ENCODE assay signal across 15 cellular contexts in genomic region chr1:204266504-204267034, GRCh38. TPM values are rescaled to one million over a fixed set of nuclear protein-coding genes. Genes with fewer than 3 reads are reported as not detected.
A peak's percentile ranks its signal among the peaks of the same experiment; 100 is the strongest.
DNase-seq lines count a peak whose midpoint lies in the region; ATAC-seq and TF ChIP-seq lines count a peak whose summit lies in the region.
"Had no signal": no experiment of that assay in that cellular context is flagged by ENCODE, and none has a peak within 500 bp of the region (broad histone marks: within the 10 kb centered on the region; RNA-seq: fewer than 3 reads in every experiment).

No MANE protein-coding gene starts in this region.

- H3K9ac ChIP-seq in endodermal cell (ENCODE audit: extremely low read depth, low read length, poor library complexity, severe bottlenecking) = no peak overlapping the region
- H3K9ac ChIP-seq: SK-N-SH had no signal

- WGBS in right cardiac atrium = 85% methylated on average over 5 of the region's 5 CpGs
- 74 to 88% methylated on average over 4 to 5 of the region's 5 CpGs for WGBS in endodermal cell (ENCODE audit: insufficient coverage in 1 of 2, insufficient read length in 1 of 2), 2 experiments

- no peaks in the 10 kb centered on the region for H3K27me3 ChIP-seq in right cardiac atrium (ENCODE audit: control insufficient read depth, insufficient read depth)
- no peaks in the 10 kb centered on the region for H3K27me3 ChIP-seq in endodermal cell (ENCODE audit: control insufficient read depth, insufficient read depth, low read length, poor library complexity, severe bottlenecking)
- H3K27me3 ChIP-seq in tibial artery = no peaks in the 10 kb centered on the region

- no peak overlapping the region for H3K27ac Mint-ChIP-seq in endodermal cell
- no peak overlapping the region for H3K27ac Mint-ChIP-seq in activated CD8-positive, alpha-beta T cell treated with anti-CD3 and anti-CD28 coated beads, Interleukin-2, amount 10 ng/mL, durations not matched to agents 7 days and 5 days
- H3K27ac Mint-ChIP-seq: activated CD8-positive, alpha-beta memory T cell treated with anti-CD3 and anti-CD28 coated beads, Interleukin-2, amount 10 ng/mL, durations not matched to agents 7 days and 5 days; HFFc6 had no signal

- peak overlapping the region; percentile 28 for H3K4me3 Mint-ChIP-seq in endodermal cell
- no peak overlapping the region for H3K4me3 Mint-ChIP-seq in activated CD8-positive, alpha-beta T cell treated with anti-CD3 and anti-CD28 coated beads, Interleukin-2, amount 10 ng/mL, durations not matched to agents 7 days and 5 days
- H3K4me3 Mint-ChIP-seq: activated CD8-positive, alpha-beta memory T cell treated with anti-CD3 and anti-CD28 coated beads, Interleukin-2, amount 10 ng/mL, durations not matched to agents 7 days and 5 days; HFFc6; stimulated activated naive CD8-positive, alpha-beta T cell treated with anti-CD3 and anti-CD28 coated beads, Interleukin-15, amount 100 ng/mL, for 72 hours had no signal

- TF ChIP-seq CTCF in endodermal cell (conservative IDR thresholded peaks at IDR 0.05) = no peak
- TF ChIP-seq CTCF in tibial artery (IDR thresholded peaks at IDR 0.05) = no peak

- H3K4me1 ChIP-seq in right cardiac atrium (ENCODE audit: control insufficient read depth, insufficient read depth, low read length) (peaks cover 23% of the 10 kb centered on the region), endodermal cell (ENCODE audit: control insufficient read depth, insufficient read depth, low read length) (peaks cover 9% of the 10 kb centered on the region), tibial artery (no peaks in the 10 kb centered on the region)

- H3K9me3 ChIP-seq in right cardiac atrium (ENCODE audit: control insufficient read depth, low read length) (no peaks in the 10 kb centered on the region), endodermal cell (ENCODE audit: control insufficient read depth, low read length) (no peaks in the 10 kb centered on the region), tibial artery (no peaks in the 10 kb centered on the region)
- H3K9me3 ChIP-seq: SK-N-SH had no signal

- H3K4me3 ChIP-seq in right cardiac atrium (ENCODE audit: low read length) = no peak overlapping the region
- no peak overlapping the region for H3K4me3 ChIP-seq in endodermal cell (ENCODE audit: low read length)
- H3K4me3 ChIP-seq in tibial artery = no peak overlapping the region
- H3K4me3 ChIP-seq: smooth muscle cell had no signal

- ATAC-seq in right cardiac atrium (peak; percentile 15 to 25), Right ventricle myocardium inferior (no peak)
- no peak for ATAC-seq in activated CD8-positive, alpha-beta T cell treated with anti-CD3 and anti-CD28 coated beads, Interleukin-2, amount 10 ng/mL, durations not matched to agents 7 days and 5 days
- ATAC-seq: activated CD8-positive, alpha-beta memory T cell treated with anti-CD3 and anti-CD28 coated beads, Interleukin-2, amount 10 ng/mL, durations not matched to agents 7 days and 5 days; stimulated activated naive CD8-positive, alpha-beta T cell treated with anti-CD3 and anti-CD28 coated beads, Interleukin-15, amount 100 ng/mL, for 72 hours had no signal

- DNase-seq in right cardiac atrium (no peak), Right ventricle myocardium inferior (ENCODE audit: missing footprints) (no peak), endodermal cell (no peak), mucosa of gallbladder (ENCODE audit: low spot score) (peak; percentile 74), SHP77 treated with DMSO at 0.1 percent for 48 hours (lab: John Stamatoyannopoulos, UW) (no peak), iPS-NIHi7 (ENCODE audit: extremely low spot score) (no peak), tibial artery (no peak)
- DNase-seq in activated CD8-positive, alpha-beta T cell treated with anti-CD3 and anti-CD28 coated beads, Interleukin-2, amount 10 ng/mL, durations not matched to agents 7 days and 5 days = no peak
- DNase-seq: activated CD8-positive, alpha-beta memory T cell treated with anti-CD3 and anti-CD28 coated beads, Interleukin-2, amount 10 ng/mL, durations not matched to agents 7 days and 5 days; activated naive CD4-positive, alpha-beta T cell treated with Interleukin-2 at 50 U/mL for 16 hours; HFFc6; SK-N-SH; stimulated activated naive CD8-positive, alpha-beta T cell treated with anti-CD3 and anti-CD28 coated beads, Interleukin-15, amount 100 ng/mL, for 72 hours had no signal

- CTCF ChIA-PET in activated CD8-positive, alpha-beta T cell treated with anti-CD3 and anti-CD28 coated beads, Interleukin-2, amount 10 ng/mL, durations not matched to agents 7 days and 5 days (lab: Charles Lee) = interaction anchor here (1.9 kb wide), 1 partner anchor 97 kb away, joined by 8 read pairs; no protein-coding TSS in a partner anchor

- peaks cover 28% of the 10 kb centered on the region for H3K4me1 Mint-ChIP-seq in endodermal cell
- H3K4me1 Mint-ChIP-seq in activated CD8-positive, alpha-beta T cell treated with anti-CD3 and anti-CD28 coated beads, Interleukin-2, amount 10 ng/mL, durations not matched to agents 7 days and 5 days (ENCODE audit: low read depth) = no peaks in the 10 kb centered on the region
- H3K4me1 Mint-ChIP-seq: activated CD8-positive, alpha-beta memory T cell treated with anti-CD3 and anti-CD28 coated beads, Interleukin-2, amount 10 ng/mL, durations not matched to agents 7 days and 5 days; stimulated activated naive CD8-positive, alpha-beta T cell treated with anti-CD3 and anti-CD28 coated beads, Interleukin-15, amount 100 ng/mL, for 72 hours had no signal

- H3K9me3 Mint-ChIP-seq in endodermal cell = no peaks in the 10 kb centered on the region
- no peaks in the 10 kb centered on the region for H3K9me3 Mint-ChIP-seq in activated CD8-positive, alpha-beta T cell treated with anti-CD3 and anti-CD28 coated beads, Interleukin-2, amount 10 ng/mL, durations not matched to agents 7 days and 5 days (ENCODE audit: insufficient read depth)
- H3K9me3 Mint-ChIP-seq: HFFc6; stimulated activated naive CD8-positive, alpha-beta T cell treated with anti-CD3 and anti-CD28 coated beads, Interleukin-15, amount 100 ng/mL, for 72 hours had no signal

- H3K27ac ChIP-seq in right cardiac atrium (ENCODE audit: low read length) (no peak overlapping the region), endodermal cell (ENCODE audit: low read depth, low read length) (no peak overlapping the region), tibial artery (no peak overlapping the region)

- peaks cover 19% of the 10 kb centered on the region for H3K36me3 ChIP-seq in endodermal cell (ENCODE audit: control insufficient read depth, insufficient read depth, low read length)
- H3K36me3 ChIP-seq in tibial artery = peaks cover 0 to 71% (median 3%) of the 10 kb centered on the region in 3 donors

- POLR2A ChIA-PET in activated CD8-positive, alpha-beta T cell treated with anti-CD3 and anti-CD28 coated beads, Interleukin-2, amount 10 ng/mL, durations not matched to agents 7 days and 5 days (lab: Charles Lee) = no interaction called here

- H3K27me3 Mint-ChIP-seq in endodermal cell (ENCODE audit: insufficient read depth) = no peaks in the 10 kb centered on the region
- peaks cover 5% of the 10 kb centered on the region for H3K27me3 Mint-ChIP-seq in activated CD8-positive, alpha-beta T cell treated with anti-CD3 and anti-CD28 coated beads, Interleukin-2, amount 10 ng/mL, durations not matched to agents 7 days and 5 days (ENCODE audit: low read depth)
- H3K27me3 Mint-ChIP-seq: stimulated activated naive CD8-positive, alpha-beta T cell treated with anti-CD3 and anti-CD28 coated beads, Interleukin-15, amount 100 ng/mL, for 72 hours had no signal

- intact Hi-C loops in right cardiac atrium (cut with DNase I) (no loop called here), Right ventricle myocardium inferior (cut with DNase I) (no loop called here), tibial artery (cut with DNase I; ENCODE audit: low total_unique reads) (no loop called here)

- peaks cover 59% of the 10 kb centered on the region for H3K36me3 Mint-ChIP-seq in endodermal cell (ENCODE audit: low read depth)
- H3K36me3 Mint-ChIP-seq in activated CD8-positive, alpha-beta T cell treated with anti-CD3 and anti-CD28 coated beads, Interleukin-2, amount 10 ng/mL, durations not matched to agents 7 days and 5 days (ENCODE audit: low read depth) = no peaks in the 10 kb centered on the region
- H3K36me3 Mint-ChIP-seq: activated CD8-positive, alpha-beta memory T cell treated with anti-CD3 and anti-CD28 coated beads, Interleukin-2, amount 10 ng/mL, durations not matched to agents 7 days and 5 days had no signal

RNA-seq across cellular contexts. Expression of gene GOLT1A, which starts 52.8 kb away (rescaled TPM):
- total RNA-seq in right cardiac atrium = not detected
- not detected for polyA plus RNA-seq in right cardiac atrium
- total RNA-seq in Right ventricle myocardium inferior = not detected
- 1 to 10 TPM; 1.8 to 6.2 TPM for total RNA-seq in endodermal cell
- 0.82 TPM for polyA plus RNA-seq in endodermal cell (2013, experiment 1 of 2)
- polyA plus RNA-seq in endodermal cell (2013, experiment 2 of 2) = 0.66 TPM
- total RNA-seq in mucosa of gallbladder = 10.8 TPM
- total RNA-seq in activated CD8-positive, alpha-beta T cell treated with anti-CD3 and anti-CD28 coated beads, Interleukin-2, amount 10 ng/mL, durations not matched to agents 7 days and 5 days = not detected
- total RNA-seq: activated CD8-positive, alpha-beta memory T cell treated with anti-CD3 and anti-CD28 coated beads, Interleukin-2, amount 10 ng/mL, durations not matched to agents 7 days and 5 days; HFFc6 had no signal
- polyA plus RNA-seq: neural cell, SK-N-SH, smooth muscle cell had no signal

Comparison
In these comparisons a context has a peak if more than half of its experiments do, and no peak if none do; other contexts are left out.
1. ATAC-seq: peak in right cardiac atrium (2 of 2); none in Right ventricle myocardium inferior (single experiment) and activated CD8-positive, alpha-beta T cell treated with anti-CD3 and anti-CD28 coated beads, Interleukin-2, amount 10 ng/mL, durations not matched to agents 7 days and 5 days (single experiment).